In genomic region chr2:46236876-46237859, GRCh38 we compare ENCODE assay signal across 24 cellular contexts.
"Had no signal": no experiment of that assay in that cellular context is flagged by ENCODE, and none has a peak within 500 bp of the region (broad histone marks: within the 10 kb centered on the region; RNA-seq: fewer than 3 reads in every experiment).

No MANE protein-coding gene starts in this region.

- H3K79me2 ChIP-seq: hepatocyte had no signal

- H3K4me3 Mint-ChIP-seq: activated CD4-positive, alpha-beta memory T cell treated with anti-CD3 and anti-CD28 coated beads for 36 hours; mesothelial cell of epicardium; natural killer cell treated with Interleukin-12 subunit alpha and Interleukin-12 subunit beta and Interleukin-15 and Interleukin-18, amount 100 ng/mL, for 72 hours; T-helper 2 cell treated with Interferon-gamma antibody and Interleukin-4, amounts not matched to agents 5 μg/mL and 100 μg/mL, for 36 hours had no signal

- H3K27ac Mint-ChIP-seq: activated CD4-positive, alpha-beta memory T cell treated with anti-CD3 and anti-CD28 coated beads for 36 hours; activated naive CD4-positive, alpha-beta T cell treated with anti-CD3 and anti-CD28 coated beads, Interleukin-2, amount 50 U/mL, for 72 hours; mesothelial cell of epicardium; T-helper 2 cell treated with Interferon-gamma antibody and Interleukin-4, amounts not matched to agents 5 μg/mL and 100 μg/mL, for 36 hours had no signal

- H3K36me3 Mint-ChIP-seq: activated CD4-positive, alpha-beta memory T cell treated with anti-CD3 and anti-CD28 coated beads for 36 hours; mesothelial cell of epicardium; natural killer cell treated with Interleukin-12 subunit alpha and Interleukin-12 subunit beta and Interleukin-15 and Interleukin-18, amount 100 ng/mL, for 72 hours had no signal

- DNase-seq: activated CD4-positive, alpha-beta memory T cell treated with anti-CD3 and anti-CD28 coated beads for 36 hours; activated gamma-delta T cell treated with Interleukin-2 at 50 U/mL for 16 hours; activated T-cell treated with anti-CD3 and anti-CD28 coated beads, Interleukin-2, amount 50 U/mL, for 1 hour; central memory CD4-positive, alpha-beta T cell; effector memory CD4-positive, alpha-beta T cell; foreskin melanocyte; kidney glomerular epithelial cell; left ventricle myocardium inferior; mammary epithelial cell; pancreas; psoas muscle; stimulated activated CD4-positive, alpha-beta T cell treated with anti-CD3 and anti-CD28 coated beads, Interleukin-4, amount 100 ng/mL, for 24 hours; stimulated activated naive CD8-positive, alpha-beta T cell treated with anti-CD3 and anti-CD28 coated beads, Interleukin-15, Interleukin-2, amounts not matched to agents 100 U/mL and 50 U/mL, for 24 hours; upper lobe of right lung had no signal

- H3K9me3 ChIP-seq: left ventricle myocardium inferior, neutrophil, pancreas, psoas muscle, right atrium auricular region, upper lobe of right lung had no signal

- H3K27me3 Mint-ChIP-seq: activated CD4-positive, alpha-beta memory T cell treated with anti-CD3 and anti-CD28 coated beads for 36 hours; natural killer cell treated with Interleukin-12 subunit alpha and Interleukin-12 subunit beta and Interleukin-15 and Interleukin-18, amount 100 ng/mL, for 72 hours had no signal

- H3K27ac ChIP-seq: hepatocyte, left ventricle myocardium inferior, neutrophil, pancreas, psoas muscle, right atrium auricular region, upper lobe of right lung, VCaP had no signal

- H3K9me3 Mint-ChIP-seq: activated CD4-positive, alpha-beta memory T cell treated with anti-CD3 and anti-CD28 coated beads for 36 hours; activated naive CD4-positive, alpha-beta T cell treated with anti-CD3 and anti-CD28 coated beads, Interleukin-2, amount 50 U/mL, for 72 hours; natural killer cell treated with Interleukin-12 subunit alpha and Interleukin-12 subunit beta and Interleukin-15 and Interleukin-18, amount 100 ng/mL, for 72 hours; T-helper 2 cell treated with Interferon-gamma antibody and Interleukin-4, amounts not matched to agents 5 μg/mL and 100 μg/mL, for 36 hours had no signal

- H3K27me3 ChIP-seq: hepatocyte, pancreas, right atrium auricular region, upper lobe of right lung had no signal

- H3K4me1 ChIP-seq: pancreas, psoas muscle, right atrium auricular region, upper lobe of right lung had no signal

- ATAC-seq: activated CD4-positive, CD25-positive, alpha-beta regulatory T cell treated with anti-CD3 and anti-CD28 coated beads, Interleukin-2, amount 50 U/mL, for 24 hours; activated naive CD4-positive, alpha-beta T cell treated with anti-CD3 and anti-CD28 coated beads, Interleukin-2, amount 50 U/mL, for 72 hours; esophagus mucosa; natural killer cell treated with Interleukin-12 subunit alpha and Interleukin-12 subunit beta and Interleukin-15 and Interleukin-18, amount 100 ng/mL, for 72 hours; pancreas; psoas muscle; stimulated activated naive CD8-positive, alpha-beta T cell treated with anti-CD3 and anti-CD28 coated beads, Interleukin-15, Interleukin-2, amounts not matched to agents 100 U/mL and 50 U/mL, for 24 hours had no signal

- H3K4me2 ChIP-seq: hepatocyte had no signal

- H2AFZ ChIP-seq: hepatocyte had no signal

- H3K36me3 ChIP-seq: left ventricle myocardium inferior, neutrophil, pancreas, right atrium auricular region, upper lobe of right lung had no signal

- H3K4me3 ChIP-seq: hepatocyte, left ventricle myocardium inferior, pancreas, psoas muscle, right atrium auricular region, upper lobe of right lung had no signal
